ENCODE assay signal across 8 cellular contexts in the genomic region with DNA sequence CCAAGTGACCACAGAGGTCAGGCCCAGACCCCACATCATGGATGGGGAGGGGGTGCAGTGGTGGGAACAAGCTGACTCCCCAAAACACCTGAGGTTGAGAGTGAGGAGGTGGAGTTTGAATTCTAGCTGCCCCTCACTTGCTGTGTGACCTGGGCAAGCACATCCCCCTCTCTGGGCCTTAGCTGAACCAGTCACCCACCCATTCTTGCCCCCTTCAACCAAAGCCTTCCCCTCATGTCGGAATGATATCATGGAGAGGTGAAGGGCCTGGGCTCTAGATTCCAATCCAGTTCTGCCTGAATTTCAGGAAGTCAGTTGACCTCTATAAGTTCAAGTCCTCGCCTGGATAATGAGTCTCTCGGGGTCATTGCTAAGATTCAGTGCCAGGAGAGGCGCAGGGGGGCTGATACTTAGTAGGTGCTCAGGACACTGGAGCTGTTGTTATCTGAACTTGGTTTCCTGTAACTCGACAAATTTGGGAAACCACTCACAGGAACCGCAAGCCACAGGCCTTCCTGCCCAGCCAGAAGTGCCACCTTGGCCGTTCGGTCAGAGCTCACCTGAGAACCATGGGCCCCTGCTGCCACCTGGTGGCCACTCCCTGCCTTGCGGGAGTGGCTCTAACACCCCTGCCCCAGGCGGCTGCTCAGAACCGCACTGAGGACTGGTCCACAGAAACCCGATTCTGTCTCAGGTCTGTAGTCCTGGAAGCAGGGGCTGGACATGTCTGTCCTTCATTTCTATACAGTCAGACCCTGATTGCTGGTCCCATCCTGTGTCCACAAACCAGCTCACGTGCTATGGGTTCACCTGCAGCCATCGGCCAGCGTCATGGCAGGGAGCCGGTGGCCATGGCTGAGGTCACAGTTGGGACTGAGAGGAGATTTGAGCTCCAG. TPM values are rescaled to one million over a fixed set of nuclear protein-coding genes. Genes with fewer than 3 reads are reported as not detected.
DNase-seq lines count a peak whose midpoint lies in the region; ATAC-seq, FAIRE-seq and TF ChIP-seq lines count a peak whose summit lies in the region.

No MANE protein-coding gene starts in this region.

- peaks cover 32% of the 10 kb centered on the region for H3K36me3 ChIP-seq in endodermal cell (ENCODE audit: control insufficient read depth, insufficient read depth, low read length)
- peaks cover 16 to 19% of the 10 kb centered on the region in 2 donors for H3K36me3 ChIP-seq in mucosa of rectum (ENCODE audit: control insufficient read depth in 2 of 2, insufficient read depth in 2 of 2, low read length in 2 of 2)

- no peak overlapping the region for H3K4me3 ChIP-seq in endodermal cell (ENCODE audit: low read length)
- H3K4me3 ChIP-seq in mucosa of rectum (ENCODE audit: low read length in 2 of 2) = peak overlapping the region in 1 of 2 donors; percentile 1

- WGBS in endodermal cell (ENCODE audit: insufficient coverage in 1 of 2, insufficient read length in 1 of 2), 2 experiments = 66 to 73% methylated on average over 14 to 16 of the region's 16 CpGs

- peak overlapping the region; percentile 45 for H3K4me3 Mint-ChIP-seq in activated CD8-positive, alpha-beta memory T cell treated with anti-CD3 and anti-CD28 coated beads, Interleukin-2, amount 10 ng/mL, durations not matched to agents 7 days and 5 days
- no peak overlapping the region for H3K4me3 Mint-ChIP-seq in endodermal cell

- peak; percentile 66 to 71 for DNase-seq in NOMO-1 (lab: John Stamatoyannopoulos, UW; ENCODE audit: unreplicated experiment in 2 of 2)
- DNase-seq in activated CD8-positive, alpha-beta memory T cell treated with anti-CD3 and anti-CD28 coated beads, Interleukin-2, amount 10 ng/mL, durations not matched to agents 7 days and 5 days = peak; percentile 98
- peak; percentile 97 for DNase-seq in endodermal cell
- DNase-seq in stimulated activated CD8-positive, alpha-beta memory T cell treated with anti-CD3 and anti-CD28 coated beads, Interleukin-7, amount 100 ng/mL, for 1 hour (ENCODE audit: low read depth in 2 of 2) = peak; percentile 81 to 85
- no peak for DNase-seq in H54 (ENCODE audit: insufficient read length, low spot score)

- peak overlapping the region; percentile 86 for H3K27ac Mint-ChIP-seq in activated CD8-positive, alpha-beta memory T cell treated with anti-CD3 and anti-CD28 coated beads, Interleukin-2, amount 10 ng/mL, durations not matched to agents 7 days and 5 days
- peak overlapping the region; percentile 81 for H3K27ac Mint-ChIP-seq in endodermal cell

- H3K4me1 ChIP-seq in endodermal cell (ENCODE audit: control insufficient read depth, insufficient read depth, low read length) (peaks cover 52% of the 10 kb centered on the region), mucosa of rectum (ENCODE audit: control insufficient read depth in 2 of 2, insufficient read depth in 2 of 2, low read length in 2 of 2) (peaks cover 72 to 84% of the 10 kb centered on the region in 2 donors)

- no peak for TF ChIP-seq POLR2A in H54 (IDR thresholded peaks at IDR 0.05; ENCODE audit: low read depth, low read length)

- no peaks in the 10 kb centered on the region for H3K36me3 Mint-ChIP-seq in activated CD8-positive, alpha-beta memory T cell treated with anti-CD3 and anti-CD28 coated beads, Interleukin-2, amount 10 ng/mL, durations not matched to agents 7 days and 5 days
- peaks cover 17% of the 10 kb centered on the region for H3K36me3 Mint-ChIP-seq in endodermal cell (ENCODE audit: low read depth)

- TF ChIP-seq CTCF in endodermal cell (conservative IDR thresholded peaks at IDR 0.05) = peak; percentile 99

- H3K9me3 Mint-ChIP-seq in activated CD8-positive, alpha-beta memory T cell treated with anti-CD3 and anti-CD28 coated beads, Interleukin-2, amount 10 ng/mL, durations not matched to agents 7 days and 5 days (ENCODE audit: low read depth) = no peaks in the 10 kb centered on the region
- H3K9me3 Mint-ChIP-seq in endodermal cell = no peaks in the 10 kb centered on the region

- peaks cover 39% of the 10 kb centered on the region for H3K27me3 Mint-ChIP-seq in activated CD8-positive, alpha-beta memory T cell treated with anti-CD3 and anti-CD28 coated beads, Interleukin-2, amount 10 ng/mL, durations not matched to agents 7 days and 5 days
- no peaks in the 10 kb centered on the region for H3K27me3 Mint-ChIP-seq in endodermal cell (ENCODE audit: insufficient read depth)

- FAIRE-seq in G401.6 (lab: Jason Lieb, UNC) = peak; percentile 77
- no peak for FAIRE-seq in H54 (lab: Jason Lieb, UNC)

- CTCF ChIA-PET in activated CD8-positive, alpha-beta memory T cell treated with anti-CD3 and anti-CD28 coated beads, Interleukin-2, amount 10 ng/mL, durations not matched to agents 7 days and 5 days (lab: Charles Lee) = interaction anchor here (0.7 to 22.7 kb wide), 44 partner anchors 9 to 489 kb away, joined by 3 to 661 read pairs (median 4); partner anchors contain the start of genes GGA1, LGALS2, MFNG and PDXP

- H3K4me1 Mint-ChIP-seq in activated CD8-positive, alpha-beta memory T cell treated with anti-CD3 and anti-CD28 coated beads, Interleukin-2, amount 10 ng/mL, durations not matched to agents 7 days and 5 days = peaks cover 28% of the 10 kb centered on the region
- peaks cover 50% of the 10 kb centered on the region for H3K4me1 Mint-ChIP-seq in endodermal cell

- H3K9me3 ChIP-seq in endodermal cell (ENCODE audit: control insufficient read depth, low read length) (no peaks in the 10 kb centered on the region), mucosa of rectum (ENCODE audit: control insufficient read depth in 2 of 2, low read length in 2 of 2) (no peaks in the 10 kb centered on the region)

- peak; percentile 74 for ATAC-seq in HG02642 (IDR thresholded peaks at IDR 0.05; ENCODE audit: poor library complexity, unreplicated experiment)
- peak; percentile 90 for ATAC-seq in activated CD8-positive, alpha-beta memory T cell treated with anti-CD3 and anti-CD28 coated beads, Interleukin-2, amount 10 ng/mL, durations not matched to agents 7 days and 5 days

- no peak overlapping the region for H3K9ac ChIP-seq in endodermal cell (ENCODE audit: extremely low read depth, low read length, poor library complexity, severe bottlenecking)
- H3K9ac ChIP-seq in mucosa of rectum (ENCODE audit: low read depth in 1 of 2, low read length in 2 of 2) = peak overlapping the region; percentile 41 to 63

- H3K27me3 ChIP-seq in endodermal cell (ENCODE audit: control insufficient read depth, insufficient read depth, low read length, poor library complexity, severe bottlenecking) (no peaks in the 10 kb centered on the region), mucosa of rectum (ENCODE audit: control insufficient read depth in 2 of 2, insufficient read depth in 2 of 2, low read length in 2 of 2) (peaks cover 0 to 2% of the 10 kb centered on the region in 2 donors)

- no peak overlapping the region for H3K27ac ChIP-seq in endodermal cell (ENCODE audit: low read depth, low read length)
- H3K27ac ChIP-seq in mucosa of rectum (ENCODE audit: low read depth in 2 of 2, low read length in 2 of 2) = peak overlapping the region; percentile 67 to 97

RNA-seq across cellular contexts. Expression of gene CDC42EP1, which starts 6.9 kb away (rescaled TPM):
- total RNA-seq in activated CD8-positive, alpha-beta memory T cell treated with anti-CD3 and anti-CD28 coated beads, Interleukin-2, amount 10 ng/mL, durations not matched to agents 7 days and 5 days = under 1 TPM; 0.42 to 0.47 TPM
- 10 to 100 TPM; 45.0 to 45.1 TPM for total RNA-seq in endodermal cell
- 22.1 TPM for polyA plus RNA-seq in endodermal cell (2013, experiment 1 of 2)
- 22.6 TPM for polyA plus RNA-seq in endodermal cell (2013, experiment 2 of 2)

RNA-seq across cellular contexts. Expression of gene LGALS2, which starts 12.7 kb away (rescaled TPM):
- not detected for total RNA-seq in activated CD8-positive, alpha-beta memory T cell treated with anti-CD3 and anti-CD28 coated beads, Interleukin-2, amount 10 ng/mL, durations not matched to agents 7 days and 5 days
- under 1 TPM in 1 of 2 donors, not detected in 1; 0.86 TPM for total RNA-seq in endodermal cell
- polyA plus RNA-seq in endodermal cell (2013, experiment 1 of 2) = not detected
- not detected for polyA plus RNA-seq in endodermal cell (2013, experiment 2 of 2)

RNA-seq across cellular contexts. Expression of gene GGA1, which starts 41.5 kb away (rescaled TPM):
- total RNA-seq in activated CD8-positive, alpha-beta memory T cell treated with anti-CD3 and anti-CD28 coated beads, Interleukin-2, amount 10 ng/mL, durations not matched to agents 7 days and 5 days = 10 to 100 TPM; 76.9 to 85.9 TPM
- total RNA-seq in endodermal cell = 10 to 100 TPM; 87.5 TPM
- polyA plus RNA-seq in endodermal cell (2013, experiment 1 of 2) = 60.0 TPM
- 56.4 TPM for polyA plus RNA-seq in endodermal cell (2013, experiment 2 of 2)

RNA-seq across cellular contexts. Expression of gene CARD10, which starts 47.9 kb away (rescaled TPM):
- total RNA-seq in activated CD8-positive, alpha-beta memory T cell treated with anti-CD3 and anti-CD28 coated beads, Interleukin-2, amount 10 ng/mL, durations not matched to agents 7 days and 5 days = under 1 TPM in 1 of 2 experiments, not detected in 1; 0.16 TPM
- 10 to 100 TPM; 20.3 to 24.4 TPM for total RNA-seq in endodermal cell
- polyA plus RNA-seq in endodermal cell (2013, experiment 1 of 2) = 4.8 TPM
- 6.1 TPM for polyA plus RNA-seq in endodermal cell (2013, experiment 2 of 2)

Comparison
In these comparisons a context has a peak if more than half of its experiments do, and no peak if none do; other contexts are left out.
1. RNA of gene CDC42EP1, which starts 6.9 kb away (total RNA-seq): 45.0 to 45.1 TPM in endodermal cell; 0.42 to 0.47 TPM in activated CD8-positive, alpha-beta memory T cell treated with anti-CD3 and anti-CD28 coated beads, Interleukin-2, amount 10 ng/mL, durations not matched to agents 7 days and 5 days; every median in the first group is over 10 times any median in the second.